18 cellular contexts compared by ENCODE assay signal in the genomic region with DNA sequence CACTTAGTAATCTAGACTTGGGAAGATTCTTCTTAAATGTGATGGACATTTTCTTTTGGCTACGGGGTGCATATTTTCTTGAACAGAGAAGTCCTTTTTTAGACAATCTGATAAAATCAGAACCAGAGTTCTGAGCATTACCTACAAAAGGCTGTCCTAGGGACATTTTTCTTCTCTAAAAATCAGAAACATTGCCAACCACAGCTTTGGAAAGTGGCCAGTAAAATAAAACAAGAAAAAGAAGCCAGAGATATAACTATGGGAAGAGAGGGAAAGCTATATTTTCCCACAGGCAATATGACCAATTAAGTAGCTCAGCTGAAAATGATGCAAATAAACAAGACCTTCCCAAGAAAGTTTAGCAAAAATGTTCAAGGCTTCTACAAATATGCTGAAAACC. TPM values are rescaled to one million over a fixed set of nuclear protein-coding genes. Genes with fewer than 3 reads are reported as not detected.
A peak's percentile ranks its signal among the peaks of the same experiment; 100 is the strongest.
DNase-seq lines count a peak whose midpoint lies in the region; ATAC-seq, FAIRE-seq and TF ChIP-seq lines count a peak whose summit lies in the region.
"Had no signal": no experiment of that assay in that cellular context is flagged by ENCODE, and none has a peak within 500 bp of the region (broad histone marks: within the 10 kb centered on the region; RNA-seq: fewer than 3 reads in every experiment).

No MANE protein-coding gene starts in this region.

- DNase-seq in A549 (ENCODE audit: low read depth in 1 of 2, low spot score in 1 of 2) (no peak), RCC 7860 (ENCODE audit: low spot score) (no peak), astrocyte of the cerebellum (ENCODE audit: low read depth) (peak; percentile 11), glomerular visceral epithelial cell (ENCODE audit: extremely low spot score) (peak; percentile 7), NCI-H446 treated with DMSO at 0.1 percent for 48 hours (lab: John Stamatoyannopoulos, UW) (no peak), cardiac septum (ENCODE audit: low spot score) (no peak), posterior vena cava (ENCODE audit: low spot score) (no peak)
- DNase-seq: CD4-positive, alpha-beta memory T cell; DMS153; DMS79; GF-D8; GOT3; H9 had no signal

- no peaks in the 10 kb centered on the region for H3K9me3 ChIP-seq in A549
- H3K9me3 ChIP-seq: BLaER1 had no signal

- TF ChIP-seq CTCF in A549 (IDR thresholded peaks at IDR 0.05) = no peak
- TF ChIP-seq CTCF in astrocyte of the cerebellum (IDR thresholded peaks at IDR 0.05; ENCODE audit: low read depth, low read length, missing control alignments) = no peak

- no peak for TF ChIP-seq RAD21 in A549 (conservative IDR thresholded peaks at IDR 0.05 in 1 of 2, IDR thresholded peaks at IDR 0.05 in 1 of 2)

- TF ChIP-seq EP300 in A549 (IDR thresholded peaks at IDR 0.05) = no peak

- CTCF ChIA-PET in A549 (lab: Yijun Ruan, JAX) = no interaction called here

- POLR2A ChIA-PET in A549 (lab: Yijun Ruan, JAX) = no interaction called here

- in situ Hi-C loops in astrocyte of the cerebellum (cut with HindIII; ENCODE audit: low sequenced_read_pairs) = no loop called here

- FAIRE-seq in A549 (lab: Jason Lieb, UNC) (peak; percentile 81), RCC 7860 (lab: Jason Lieb, UNC) (peak; percentile 35)
- FAIRE-seq: HepG2 had no signal

- no peak overlapping the region for H3K4me3 ChIP-seq in A549
- H3K4me3 ChIP-seq in astrocyte of the cerebellum (ENCODE audit: low read depth, low read length) = no peak overlapping the region
- H3K4me3 ChIP-seq: BLaER1 had no signal

- no peak for TF ChIP-seq POLR2A in A549 (IDR thresholded peaks at IDR 0.05; ENCODE audit: low read length)

- H3K27ac ChIP-seq in A549 = no peak overlapping the region
- H3K27ac ChIP-seq: 22Rv1, BLaER1 had no signal

- ATAC-seq in A549 = no peak
- ATAC-seq: HepG2 had no signal

- H3K4me1 ChIP-seq in A549 = peaks cover 9% of the 10 kb centered on the region; the same call in 2 of the 3 replicates
- H3K4me1 ChIP-seq: BLaER1 had no signal

- WGBS in A549 (ENCODE audit: missing lambda C conversion rate) = 9% methylated on average over 1 of the region's 1 CpG

- intact Hi-C loops in cardiac septum (cut with DNase I) (no loop called here), posterior vena cava (cut with DNase I) (no loop called here)

- H3K4me2 ChIP-seq in A549 = no peak overlapping the region
- H3K4me2 ChIP-seq: BLaER1 had no signal

TF ChIP-seq in A549, 52 proteins besides CTCF, POLR2A, EP300 and RAD21:
- TF ChIP-seq MAX (IDR thresholded peaks at IDR 0.05) (no peak), REST (IDR thresholded peaks at IDR 0.05) (no peak), ZNF302 (CRISPR knock-in tag; IDR thresholded peaks at IDR 0.05) (no peak), KDM1A (IDR thresholded peaks at IDR 0.05; ENCODE audit: low read depth) (no peak), ZFP36 (IDR thresholded peaks at IDR 0.05; ENCODE audit: borderline replicate concordance, partially characterized antibody) (no peak), HES2 (IDR thresholded peaks at IDR 0.05) (no peak), NR3C1 (IDR thresholded peaks at IDR 0.05) (no peak), CBX8 (IDR thresholded peaks at IDR 0.05) (no peak), CHD4 (IDR thresholded peaks at IDR 0.05; ENCODE audit: borderline replicate concordance) (no peak), GATA3 (IDR thresholded peaks at IDR 0.05; ENCODE audit: borderline replicate concordance) (no peak), NFE2L2 (conservative IDR thresholded peaks at IDR 0.05; ENCODE audit: low read length) (no peak), ELK1 (IDR thresholded peaks at IDR 0.05; ENCODE audit: low read depth, low read length) (no peak), FOXS1 (CRISPR knock-in tag; IDR thresholded peaks at IDR 0.05) (no peak)
- TF ChIP-seq, protein P1, sequence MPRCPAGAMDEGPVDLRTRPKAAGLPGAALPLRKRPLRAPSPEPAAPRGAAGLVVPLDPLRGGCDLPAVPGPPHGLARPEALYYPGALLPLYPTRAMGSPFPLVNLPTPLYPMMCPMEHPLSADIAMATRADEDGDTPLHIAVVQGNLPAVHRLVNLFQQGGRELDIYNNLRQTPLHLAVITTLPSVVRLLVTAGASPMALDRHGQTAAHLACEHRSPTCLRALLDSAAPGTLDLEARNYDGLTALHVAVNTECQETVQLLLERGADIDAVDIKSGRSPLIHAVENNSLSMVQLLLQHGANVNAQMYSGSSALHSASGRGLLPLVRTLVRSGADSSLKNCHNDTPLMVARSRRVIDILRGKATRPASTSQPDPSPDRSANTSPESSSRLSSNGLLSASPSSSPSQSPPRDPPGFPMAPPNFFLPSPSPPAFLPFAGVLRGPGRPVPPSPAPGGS (IDR thresholded peaks at IDR 0.05) = no peak

RNA-seq across cellular contexts. Expression of gene MXRA5, which starts 55.9 kb away (rescaled TPM):
- polyA plus RNA-seq in A549 (2011; rRNA removed) (not detected in 2 replicates), A549 (2017; fragmentation: RNase III; extraction: RNeasy Plus Mini Kit Qiagen cat#74134 plus additional on column Dnase treatment) (not detected in 3 replicates)
- not detected in 2 replicates for polyA plus RNA-seq in A549 (2012; cell fraction: cytosol; rRNA removed)
- not detected in 2 replicates for polyA plus RNA-seq in A549 (2012; cell fraction: nucleus; rRNA removed)
- not detected in 2 replicates for polyA minus RNA-seq in A549 (2011; rRNA and poly(A)+ RNA removed)
- total RNA-seq in cardiac septum (17.5 TPM), posterior vena cava (1 to 10 TPM; 2.5 to 6.3 TPM)
- total RNA-seq: A673; CD4-positive, alpha-beta memory T cell; HepG2 had no signal
- polyA plus RNA-seq: CD14-positive monocyte; CD4-positive, alpha-beta memory T cell; HepG2 had no signal

Comparison
In these comparisons a context has a peak if more than half of its experiments do, and no peak if none do; other contexts are left out.
1. DNase-seq: peak in astrocyte of the cerebellum (single experiment) and glomerular visceral epithelial cell (single experiment); none in A549 (0 of 2), RCC 7860 (single experiment), NCI-H446 treated with DMSO at 0.1 percent for 48 hours (single experiment), cardiac septum (single experiment) and posterior vena cava (single experiment).